ENCODE assay signal across 7 cellular contexts in the genomic region with DNA sequence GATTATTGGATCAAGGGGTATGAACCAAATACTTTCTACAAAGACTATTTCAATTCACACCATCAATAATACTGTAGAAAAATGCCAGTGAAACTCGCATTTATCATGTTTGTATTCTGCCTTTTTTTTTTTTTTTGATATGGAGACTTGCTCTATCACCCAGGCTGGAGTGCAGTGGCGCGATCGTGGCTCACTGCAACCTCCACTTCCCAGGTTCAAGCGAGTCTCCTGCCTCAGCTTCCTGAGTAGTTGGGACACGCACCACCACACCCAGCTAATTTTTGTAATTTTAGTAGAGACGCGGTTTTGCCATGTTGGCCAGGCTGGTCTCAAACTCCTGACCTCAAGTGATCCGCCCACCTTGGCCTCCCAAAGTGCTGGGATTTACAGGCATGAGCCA. TPM values are rescaled to one million over a fixed set of nuclear protein-coding genes. Genes with fewer than 3 reads are reported as not detected.
A peak's percentile ranks its signal among the peaks of the same experiment; 100 is the strongest.
DNase-seq lines count a peak whose midpoint lies in the region; ATAC-seq, FAIRE-seq and TF ChIP-seq lines count a peak whose summit lies in the region.
"Not testable (repeated sequence)": the region's sequence is repeated elsewhere in the genome, so short reads cannot be mapped to it uniquely, and the experiment has no call there.

No MANE protein-coding gene starts in this region.

- H3K4me1 Mint-ChIP-seq in type B pancreatic cell (ENCODE audit: unreplicated experiment), result peaks cover 15% of the 10 kb centered on the region

- in situ Hi-C loops in GM12878 (cut with MboI); HepG2 (cut with HindIII; ENCODE audit: extremely low pct_ligation_motif_present, low pct_unique_long_range_greater_than_20kb): not testable (repeated sequence)
- in situ Hi-C loops in gastrocnemius medialis (cut with MboI; ENCODE audit: low sequenced_read_pairs in 4 of 4), result loop anchor here in 1 of 4 donors (25.0 kb wide), 1 partner anchor 361 kb away; no protein-coding TSS in a partner anchor

- not testable (repeated sequence) for H3K9me3 ChIP-seq in DOHH2 (ENCODE audit: control insufficient read depth, insufficient read depth, low read length); OCI-LY7 (ENCODE audit: low read length); GM12878 (replicated peaks; ENCODE audit: control insufficient read depth, insufficient read depth, low read length); left ventricle myocardium inferior (replicated peaks); HepG2 (ENCODE audit: low read length); gastrocnemius medialis

- not testable (repeated sequence) for ATAC-seq in GM12878, HepG2, gastrocnemius medialis

- H3K27ac ChIP-seq in DOHH2 (ENCODE audit: low read depth, low read length) (peak overlapping the region; percentile 70), OCI-LY7 (ENCODE audit: low read depth, low read length, poor library complexity, severe bottlenecking) (peak overlapping the region; percentile 1), left ventricle myocardium inferior (replicated peaks) (peak overlapping the region; percentile 51), gastrocnemius medialis (peak overlapping the region; percentile 94 to 99 (median 98))
- not testable (repeated sequence) for H3K27ac ChIP-seq in GM12878 (ENCODE audit: control insufficient read depth, insufficient read depth); HepG2 (ENCODE audit: extremely low read length, insufficient read depth, low read length)

- not testable (repeated sequence) for TF ChIP-seq EP300 in GM12878 (IDR thresholded peaks at IDR 0.05; ENCODE audit: borderline replicate concordance in 1 of 2, control insufficient read depth in 1 of 2, low read depth in 2 of 2, low read length in 2 of 2); HepG2 (IDR thresholded peaks at IDR 0.05; ENCODE audit: low read depth in 2 of 2, low read length in 2 of 2); HepG2 (CRISPR knock-in tag; IDR thresholded peaks at IDR 0.05; ENCODE audit: borderline replicate concordance)

- not testable (repeated sequence) for FAIRE-seq in GM12878 (lab: Jason Lieb, UNC); HepG2 (lab: Jason Lieb, UNC)

- not testable (repeated sequence) for DNase-seq in OCI-LY7 (ENCODE audit: low spot score); GM12878 (ENCODE audit: low read depth, low spot score); left ventricle myocardium inferior; HepG2 (ENCODE audit: low spot score); gastrocnemius medialis; type B pancreatic cell (ENCODE audit: extremely low spot score, unreplicated experiment)

- H3K4me2 ChIP-seq in DOHH2 (ENCODE audit: low read length) (peak overlapping the region; percentile 94), OCI-LY7 (ENCODE audit: low read length) (peak overlapping the region; percentile 37), GM12878 (ENCODE audit: control insufficient read depth, insufficient read depth) (peak overlapping the region; percentile 17; the same call in 1 of the 2 replicates), HepG2 (ENCODE audit: low read depth, low read length) (peak overlapping the region; percentile 96; the same call in 1 of the 2 replicates)

- peaks cover 20% of the 10 kb centered on the region for H3F3A ChIP-seq in DOHH2 (ENCODE audit: control insufficient read depth, insufficient read depth)

- H3K9me3 Mint-ChIP-seq in type B pancreatic cell, result not testable (repeated sequence)

- 29% methylated on average over 9 of the region's 9 CpGs for WGBS in GM12878 (ENCODE audit: insufficient coverage, insufficient replicate concordance, low lambda C conversion rate, missing lambda C conversion rate)
- 95% methylated on average over 9 of the region's 9 CpGs for WGBS in HepG2 (ENCODE audit: low lambda C conversion rate)

- CTCF ChIA-PET in OCI-LY7 (lab: Charles Lee; ENCODE audit: unreplicated experiment); HepG2 (lab: Yijun Ruan, JAX; ENCODE audit: low intra/inter-chr PET ratio, low total read pairs): not testable (repeated sequence)
- CTCF ChIA-PET in GM12878 (lab: Yijun Ruan, JAX), result interaction anchor here (0.7 to 1.5 kb wide), 10 partner anchors 8 to 118 kb away, joined by 3 to 12 read pairs (median 3); a partner anchor contains a TSS

- TF ChIP-seq CTCF in DOHH2 (IDR thresholded peaks at IDR 0.05; ENCODE audit: low read depth, low read length, poor library complexity, severe bottlenecking); OCI-LY7 (conservative IDR thresholded peaks at IDR 0.05; ENCODE audit: low read length); GM12878 (IDR thresholded peaks at IDR 0.05 in 2 of 3, conservative IDR thresholded peaks at IDR 0.05 in 1 of 3; ENCODE audit: control insufficient read depth in 2 of 3, extremely low read depth in 1 of 3, insufficient read depth in 1 of 3, low read depth in 3 of 3, low read length in 3 of 3); left ventricle myocardium inferior (IDR thresholded peaks at IDR 0.05; ENCODE audit: borderline replicate concordance); HepG2 (CRISPR knock-in tag; IDR thresholded peaks at IDR 0.05); gastrocnemius medialis (IDR thresholded peaks at IDR 0.05 in 4 of 5, conservative IDR thresholded peaks at IDR 0.05 in 1 of 5); type B pancreatic cell (conservative IDR thresholded peaks at IDR 0.05): not testable (repeated sequence)

- H3K9ac ChIP-seq in GM12878 (ENCODE audit: control insufficient read depth, insufficient read depth, low read length); HepG2 (ENCODE audit: insufficient read depth, low read depth, low read length): not testable (repeated sequence)

- H3K27me3 Mint-ChIP-seq in type B pancreatic cell, result not testable (repeated sequence)

- SMC1A ChIA-PET in GM12878 (lab: Charles Lee; ENCODE audit: uncharacterized antibody, unreplicated experiment), result interaction anchor here (0.9 to 2.9 kb wide), 6 partner anchors 10 to 69 kb away, joined by 3 to 14 read pairs (median 4); no protein-coding TSS in a partner anchor

- not testable (repeated sequence) for H4K20me1 ChIP-seq in DOHH2 (ENCODE audit: control insufficient read depth, insufficient read depth, low read depth, low read length); OCI-LY7 (ENCODE audit: insufficient read depth, low read length); GM12878 (ENCODE audit: control insufficient read depth, insufficient read depth); HepG2 (ENCODE audit: insufficient read depth, low read length)

- peaks cover 38% of the 10 kb centered on the region for H3K79me2 ChIP-seq in DOHH2 (ENCODE audit: control insufficient read depth, low read length)
- H3K79me2 ChIP-seq in OCI-LY7 (ENCODE audit: insufficient read depth, low read depth, low read length); GM12878 (ENCODE audit: control insufficient read depth, insufficient read depth, low read length): not testable (repeated sequence)
- H3K79me2 ChIP-seq in HepG2 (ENCODE audit: insufficient read depth, low read length), result peaks cover 39% of the 10 kb centered on the region

- peak overlapping the region; percentile 93 for H3K4me3 ChIP-seq in DOHH2 (ENCODE audit: low read length)
- not testable (repeated sequence) for H3K4me3 ChIP-seq in OCI-LY7 (ENCODE audit: low read depth, low read length, poor library complexity, severe bottlenecking); GM12878; left ventricle myocardium inferior; HepG2 (replicated peaks in 1 of 3; ENCODE audit: insufficient read depth in 1 of 3, low read depth in 2 of 3, low read length in 3 of 3); gastrocnemius medialis

- not testable (repeated sequence) for H3K36me3 Mint-ChIP-seq in type B pancreatic cell

- H3K9me2 ChIP-seq in DOHH2 (replicated peaks; ENCODE audit: control insufficient read depth, low read length); OCI-LY7 (ENCODE audit: insufficient read depth, low read length): not testable (repeated sequence)

- RAD21 ChIA-PET in GM12878 (lab: Charles Lee; ENCODE audit: unreplicated experiment), result interaction anchor here (0.6 to 1.2 kb wide), 6 partner anchors 9 to 693 kb away, joined by 3 to 4 read pairs (median 3); no protein-coding TSS in a partner anchor

- H3K4me1 ChIP-seq in DOHH2 (ENCODE audit: control insufficient read depth, low read length) (peaks cover 68% of the 10 kb centered on the region), OCI-LY7 (ENCODE audit: insufficient read depth, low read length, poor library complexity, severe bottlenecking) (peaks cover 46% of the 10 kb centered on the region), GM12878 (ENCODE audit: control insufficient read depth, insufficient read depth, low read length) (peaks cover 33% of the 10 kb centered on the region), left ventricle myocardium inferior (peaks cover 72% of the 10 kb centered on the region), HepG2 (ENCODE audit: insufficient read depth, low read length) (peaks cover 44% of the 10 kb centered on the region), gastrocnemius medialis (peaks cover 38 to 45% of the 10 kb centered on the region in 2 donors)

- intact Hi-C loops in OCI-LY7 (cut with micrococcal nuclease; ENCODE audit: unreplicated experiment); left ventricle myocardium inferior (cut with micrococcal nuclease); HepG2 (cut with micrococcal nuclease; ENCODE audit: unreplicated experiment): not testable (repeated sequence)
- intact Hi-C loops in GM12878 (cut with micrococcal nuclease; ENCODE audit: unreplicated experiment) (loop anchor here (5.0 kb wide), 2 partner anchors 36 to 56 kb away; no protein-coding TSS in a partner anchor), gastrocnemius medialis (cut with DNase I; ENCODE audit: low total_unique reads) (loop anchor here (5.0 kb wide), 2 partner anchors 321 to 704 kb away; no protein-coding TSS in a partner anchor)

- H3K27me3 ChIP-seq in DOHH2 (ENCODE audit: control insufficient read depth, low read length); GM12878 (replicated peaks in 1 of 2; ENCODE audit: control insufficient read depth in 2 of 2, insufficient read depth in 2 of 2, low read length in 1 of 2); left ventricle myocardium inferior (ENCODE audit: low read depth); HepG2 (ENCODE audit: control insufficient read depth in 1 of 2, insufficient read depth in 2 of 2, low read length in 2 of 2); gastrocnemius medialis: not testable (repeated sequence)

- H3K36me3 ChIP-seq in DOHH2 (ENCODE audit: control insufficient read depth, low read length); OCI-LY7 (ENCODE audit: insufficient read depth, low read length); GM12878 (ENCODE audit: control insufficient read depth in 2 of 2, insufficient read depth in 2 of 2, low read length in 1 of 2); left ventricle myocardium inferior; HepG2 (replicated peaks in 1 of 2; ENCODE audit: control insufficient read depth in 1 of 2, insufficient read depth in 2 of 2, low read length in 2 of 2); gastrocnemius medialis: not testable (repeated sequence)

- peak overlapping the region; percentile 96 for H3K27ac Mint-ChIP-seq in type B pancreatic cell

- not testable (repeated sequence) for TF ChIP-seq RAD21 in GM12878 (IDR thresholded peaks at IDR 0.05; ENCODE audit: insufficient read depth, low read depth, low read length); HepG2 (CRISPR knock-in tag; IDR thresholded peaks at IDR 0.05)

- H2AFZ ChIP-seq in OCI-LY7 (ENCODE audit: low read length), result peak overlapping the region; percentile 23; the same call in 1 of the 2 replicates
- not testable (repeated sequence) for H2AFZ ChIP-seq in GM12878 (ENCODE audit: control insufficient read depth, low read depth, low read length); HepG2 (ENCODE audit: low read length)

- POLR2A ChIA-PET in OCI-LY7 (lab: Charles Lee) (interaction anchor here (0.9 kb wide), 2 partner anchors 45 to 47 kb away, joined by 3 to 5 read pairs; no protein-coding TSS in a partner anchor), GM12878 (lab: Charles Lee) (interaction anchor here (0.6 to 0.8 kb wide), 2 partner anchors 37 to 53 kb away, joined by 4 to 7 read pairs; no protein-coding TSS in a partner anchor)
- POLR2A ChIA-PET in HepG2 (lab: Yijun Ruan, JAX), result not testable (repeated sequence)

- TF ChIP-seq POLR2A in GM12878 (IDR thresholded peaks at IDR 0.05; ENCODE audit: low read depth, low read length); HepG2 (IDR thresholded peaks at IDR 0.05; ENCODE audit: insufficient read depth in 1 of 2, low read depth in 2 of 2, low read length in 2 of 2); gastrocnemius medialis (IDR thresholded peaks at IDR 0.05): not testable (repeated sequence)

- not testable (repeated sequence) for BruUV-seq in OCI-LY7 (replicated peaks; lab: Mats Ljungman, UMichigan); GM12878 (replicated peaks; lab: Mats Ljungman, UMichigan); HepG2 (replicated peaks; lab: Mats Ljungman, UMichigan)

- peak overlapping the region; percentile 72 for H3K4me3 Mint-ChIP-seq in type B pancreatic cell

RNA-seq across cellular contexts. Expression of a gene that starts 3.1 kb away (rescaled TPM):
- total RNA-seq in OCI-LY7 (2014; rRNA removed; shearing (Covaris generic)), result 1.1 and 1.4 TPM in 2 replicates
- total RNA-seq in OCI-LY7 (2022), result 4.1 and 5.4 TPM in 2 replicates
- total RNA-seq in GM12878 (2013; cell fraction: nucleolus; rRNA removed), result 22.6 and 27.6 TPM in 2 replicates
- total RNA-seq in GM12878 (2014; rRNA removed), result 4.7 and 15.9 TPM in 2 replicates
- total RNA-seq in GM12878 (2014; rRNA removed; fragmentation: Illumina TruSeq; extraction: Trizol), result 2.8 and 5.0 TPM in 2 replicates
- total RNA-seq in GM12878 (2021), result 10.1 and 12.2 TPM in 2 replicates
- polyA plus RNA-seq in GM12878 (2011; ENCODE audit: low read depth), result 1.5 TPM
- polyA plus RNA-seq in GM12878 (2011; rRNA removed), result 1.3 and 3.7 TPM in 2 replicates
- polyA plus RNA-seq in GM12878 (2011; cell fraction: cytosol; rRNA removed), result 1.8 and 2.0 TPM in 2 replicates
- polyA plus RNA-seq in GM12878 (2011; cell fraction: nucleus; rRNA removed), result 1.9 and 2.3 TPM in 2 replicates
- 11.4 and 13.6 TPM in 2 replicates for polyA plus RNA-seq in GM12878 (2012)
- 2.5 and 2.8 TPM in 2 replicates for polyA plus RNA-seq in GM12878 (2014; fragmentation: Illumina TruSeq; extraction: Trizol)
- polyA plus RNA-seq in GM12878 (2014; fragmentation: Nextera tagmentation; extraction: Ambion mirVana), result 1 to 10 TPM in 1 of 2 experiments, under 1 TPM in 1; 0.66 to 1.1 TPM
- polyA plus RNA-seq in GM12878 (2014; rRNA removed), result 2.6 and 3.2 TPM in 2 replicates
- 1 to 10 TPM in 1 of 2 experiments, under 1 TPM in 1; 0.86 to 2.9 TPM for polyA plus RNA-seq in GM12878 (2016; fragmentation: Nextera tagmentation; extraction: Ambion mirVana)
- 2.6 and 8.1 TPM in 2 replicates for polyA minus RNA-seq in GM12878 (2011; rRNA and poly(A)+ RNA removed)
- polyA minus RNA-seq in GM12878 (2011; cell fraction: cytosol; rRNA and poly(A)+ RNA removed), result 1.2 and 1.8 TPM in 2 replicates
- 0.85 and 3.2 TPM in 2 replicates for polyA minus RNA-seq in GM12878 (2011; cell fraction: nucleus; rRNA and poly(A)+ RNA removed)
- total RNA-seq in left ventricle myocardium inferior, result 48.4 TPM
- 8.4 and 10.1 TPM in 2 replicates for total RNA-seq in HepG2 (2016; rRNA removed; fragmentation: Illumina TruSeq; extraction: Trizol)
- total RNA-seq in HepG2 (2016; cell fraction: cytosol; rRNA removed; fragmentation: Illumina TruSeq; extraction: Trizol; ENCODE audit: low read depth), result 4.0 and 7.1 TPM in 2 replicates
- 10.7 and 12.8 TPM in 2 replicates for total RNA-seq in HepG2 (2016; cell fraction: insoluble cytoplasmic fraction; rRNA removed; fragmentation: Illumina TruSeq; extraction: Trizol)
- 13.0 and 14.9 TPM in 2 replicates for total RNA-seq in HepG2 (2016; cell fraction: membrane; rRNA removed; fragmentation: Illumina TruSeq; extraction: Trizol)
- total RNA-seq in HepG2 (2016; cell fraction: nucleus; rRNA removed; fragmentation: Illumina TruSeq; extraction: Trizol), result 7.1 and 10.0 TPM in 2 replicates
- 19.2 and 23.3 TPM in 2 replicates for polyA plus RNA-seq in HepG2 (2011; rRNA removed)
- polyA plus RNA-seq in HepG2 (2011; cell fraction: cytosol; rRNA removed), result 14.2 and 15.0 TPM in 2 replicates
- polyA plus RNA-seq in HepG2 (2011; cell fraction: nucleus; rRNA removed), result 29.1 and 30.4 TPM in 2 replicates
- polyA plus RNA-seq in HepG2 (2012), result 25.2 and 25.3 TPM in 2 replicates
- polyA plus RNA-seq in HepG2 (2016; cell fraction: cytosol; fragmentation: Illumina TruSeq; extraction: Trizol; ENCODE audit: low read depth), result 1.7 and 2.0 TPM in 2 replicates
- polyA plus RNA-seq in HepG2 (2016; cell fraction: insoluble cytoplasmic fraction; fragmentation: Illumina TruSeq; extraction: Trizol; ENCODE audit: low read depth), result 4.3 and 5.8 TPM in 2 replicates
- polyA plus RNA-seq in HepG2 (2016; cell fraction: membrane; fragmentation: Illumina TruSeq; extraction: Trizol; ENCODE audit: low read depth), result 3.8 and 6.3 TPM in 2 replicates
- polyA plus RNA-seq in HepG2 (2016; cell fraction: nucleus; fragmentation: Illumina TruSeq; extraction: Trizol; ENCODE audit: insufficient read depth, low read depth), result 8.1 and 9.9 TPM in 2 replicates
- 23.1 and 157 TPM in 2 replicates for polyA minus RNA-seq in HepG2 (2011; rRNA and poly(A)+ RNA removed; ENCODE audit: low replicate concordance)
- polyA minus RNA-seq in HepG2 (2011; cell fraction: cytosol; rRNA and poly(A)+ RNA removed), result 37.5 and 50.2 TPM in 2 replicates
- 18.6 and 22.3 TPM in 2 replicates for polyA minus RNA-seq in HepG2 (2011; cell fraction: nucleus; rRNA and poly(A)+ RNA removed)
- 10 to 100 TPM; 12.9 to 38.1 (median 18.9) TPM for total RNA-seq in gastrocnemius medialis
- total RNA-seq in type B pancreatic cell (ENCODE audit: low replicate concordance), result 7.7 and 26.6 TPM in 2 replicates

RNA-seq across cellular contexts. Expression of a gene that starts 56.4 kb away (rescaled TPM):
- 109 and 112 TPM in 2 replicates for total RNA-seq in OCI-LY7 (2014; rRNA removed; shearing (Covaris generic))
- total RNA-seq in OCI-LY7 (2022) (123 and 183 TPM in 2 replicates), GM12878 (2014; rRNA removed) (20.1 and 24.2 TPM in 2 replicates), GM12878 (2014; rRNA removed; fragmentation: Illumina TruSeq; extraction: Trizol) (10.6 and 12.3 TPM in 2 replicates), GM12878 (2021) (30.9 and 32.3 TPM in 2 replicates), left ventricle myocardium inferior (4.2 TPM), HepG2 (2016; rRNA removed; fragmentation: Illumina TruSeq; extraction: Trizol) (0.04 TPM in 1 of 2 replicates, not detected in the other), gastrocnemius medialis (10 to 100 TPM; 11.2 to 34.5 (median 22.8) TPM), type B pancreatic cell (ENCODE audit: low replicate concordance) (2.7 and 10.7 TPM in 2 replicates)
- total RNA-seq in GM12878 (2013; cell fraction: nucleolus; rRNA removed), result 209 and 221 TPM in 2 replicates
- polyA plus RNA-seq in GM12878 (2011; ENCODE audit: low read depth), result 47.3 TPM
- polyA plus RNA-seq in GM12878 (2011; rRNA removed) (60.0 and 76.6 TPM in 2 replicates), GM12878 (2014; fragmentation: Illumina TruSeq; extraction: Trizol) (28.7 and 37.7 TPM in 2 replicates), GM12878 (2014; fragmentation: Nextera tagmentation; extraction: Ambion mirVana) (1 to 10 TPM; 4.5 to 5.2 TPM), GM12878 (2014; rRNA removed) (24.7 and 27.4 TPM in 2 replicates), GM12878 (2016; fragmentation: Nextera tagmentation; extraction: Ambion mirVana) (10 to 100 TPM; 19.9 to 23.5 TPM), HepG2 (2011; rRNA removed) (0.54 and 0.80 TPM in 2 replicates)
- 47.9 and 67.2 TPM in 2 replicates for polyA plus RNA-seq in GM12878 (2011; cell fraction: cytosol; rRNA removed)
- 282 and 381 TPM in 2 replicates for polyA plus RNA-seq in GM12878 (2011; cell fraction: nucleus; rRNA removed)
- polyA plus RNA-seq in GM12878 (2012), result 32.5 and 62.6 TPM in 2 replicates
- polyA minus RNA-seq in GM12878 (2011; rRNA and poly(A)+ RNA removed), result 81.5 and 87.0 TPM in 2 replicates
- polyA minus RNA-seq in GM12878 (2011; cell fraction: cytosol; rRNA and poly(A)+ RNA removed), result 26.9 and 29.1 TPM in 2 replicates
- 43.3 and 45.3 TPM in 2 replicates for polyA minus RNA-seq in GM12878 (2011; cell fraction: nucleus; rRNA and poly(A)+ RNA removed)
- not detected in 2 replicates for total RNA-seq in HepG2 (2016; cell fraction: cytosol; rRNA removed; fragmentation: Illumina TruSeq; extraction: Trizol; ENCODE audit: low read depth)
- not detected in 2 replicates for total RNA-seq in HepG2 (2016; cell fraction: insoluble cytoplasmic fraction; rRNA removed; fragmentation: Illumina TruSeq; extraction: Trizol)
- total RNA-seq in HepG2 (2016; cell fraction: membrane; rRNA removed; fragmentation: Illumina TruSeq; extraction: Trizol), result not detected in 2 replicates
- total RNA-seq in HepG2 (2016; cell fraction: nucleus; rRNA removed; fragmentation: Illumina TruSeq; extraction: Trizol), result not detected in 2 replicates
- polyA plus RNA-seq in HepG2 (2011; cell fraction: cytosol; rRNA removed), result 0.27 and 0.46 TPM in 2 replicates
- polyA plus RNA-seq in HepG2 (2011; cell fraction: nucleus; rRNA removed), result 2.7 and 3.8 TPM in 2 replicates
- polyA plus RNA-seq in HepG2 (2012), result 0.16 and 0.68 TPM in 2 replicates
- not detected in 2 replicates for polyA plus RNA-seq in HepG2 (2016; cell fraction: cytosol; fragmentation: Illumina TruSeq; extraction: Trizol; ENCODE audit: low read depth)
- polyA plus RNA-seq in HepG2 (2016; cell fraction: insoluble cytoplasmic fraction; fragmentation: Illumina TruSeq; extraction: Trizol; ENCODE audit: low read depth), result not detected in 2 replicates
- not detected in 2 replicates for polyA plus RNA-seq in HepG2 (2016; cell fraction: membrane; fragmentation: Illumina TruSeq; extraction: Trizol; ENCODE audit: low read depth)
- not detected in 2 replicates for polyA plus RNA-seq in HepG2 (2016; cell fraction: nucleus; fragmentation: Illumina TruSeq; extraction: Trizol; ENCODE audit: insufficient read depth, low read depth)
- 0.24 TPM in 1 of 2 replicates, not detected in the other for polyA minus RNA-seq in HepG2 (2011; rRNA and poly(A)+ RNA removed; ENCODE audit: low replicate concordance)
- polyA minus RNA-seq in HepG2 (2011; cell fraction: cytosol; rRNA and poly(A)+ RNA removed), result 0.99 TPM in 1 of 2 replicates, not detected in the other
- 1.2 TPM in 1 of 2 replicates, not detected in the other for polyA minus RNA-seq in HepG2 (2011; cell fraction: nucleus; rRNA and poly(A)+ RNA removed)

Comparison
In these comparisons a context has a peak if more than half of its experiments do, and no peak if none do; other contexts are left out.
1. H3K4me2 ChIP-seq: peak in every context shown above with its lines; median percentile 96 in HepG2; 94 in DOHH2; 37 in OCI-LY7; 17 in GM12878.